In the genomic region with DNA sequence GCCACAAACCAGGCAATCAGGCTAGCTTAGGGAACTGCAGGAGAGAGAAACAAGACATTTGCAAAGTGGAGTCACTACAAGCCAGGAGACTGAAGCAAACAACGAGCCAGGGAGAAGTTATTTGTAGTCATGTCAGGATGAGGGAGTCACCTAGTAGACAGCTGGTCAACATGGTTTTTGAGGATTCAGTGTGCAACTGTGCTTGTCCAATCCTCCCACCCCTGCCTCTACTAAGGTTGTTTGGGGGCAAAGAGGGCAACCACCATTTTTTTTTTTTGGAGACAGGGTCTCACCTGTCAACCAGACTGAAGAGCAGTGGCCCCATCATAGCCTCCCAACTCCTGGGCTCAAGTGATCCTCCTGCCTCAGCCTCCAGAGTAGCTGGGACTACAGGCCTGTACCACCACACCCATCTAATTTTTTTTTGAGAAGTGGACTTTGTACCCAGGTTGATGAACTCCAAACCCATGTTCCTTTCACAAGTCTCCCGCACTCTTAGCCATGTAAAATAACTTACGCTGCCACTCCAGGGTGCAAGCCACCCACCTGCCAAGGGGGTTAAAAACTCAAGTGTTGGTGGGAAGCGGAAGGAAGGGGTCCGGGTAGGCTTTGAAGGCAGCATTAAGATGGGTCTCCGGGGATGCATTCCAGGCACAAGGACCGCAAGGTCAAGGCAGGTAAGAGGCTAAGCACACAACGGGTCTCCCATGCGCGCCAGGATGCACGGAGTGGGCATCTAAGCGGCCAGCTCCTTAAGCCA, we compare ENCODE assay signal across 10 cellular contexts. TPM values are rescaled to one million over a fixed set of nuclear protein-coding genes. Genes with fewer than 3 reads are reported as not detected.
DNase-seq lines count a peak whose midpoint lies in the region; ATAC-seq, FAIRE-seq and TF ChIP-seq lines count a peak whose summit lies in the region.
"Had no signal": no experiment of that assay in that cellular context is flagged by ENCODE, and none has a peak within 500 bp of the region (broad histone marks: within the 10 kb centered on the region; RNA-seq: fewer than 3 reads in every experiment).

No MANE protein-coding gene starts in this region.

- H3K9me3 ChIP-seq in adipocyte (ENCODE audit: control insufficient read depth, low read length) (no peaks in the 10 kb centered on the region), HepG2 (ENCODE audit: low read length) (no peaks in the 10 kb centered on the region), testis (no peaks in the 10 kb centered on the region)

- H3K9ac ChIP-seq in adipocyte (ENCODE audit: low read length) (peak overlapping the region; percentile 99), HepG2 (ENCODE audit: insufficient read depth, low read depth, low read length) (peak overlapping the region; percentile 96)

- TF ChIP-seq POLR2A in HepG2 (IDR thresholded peaks at IDR 0.05; ENCODE audit: insufficient read depth in 1 of 2, low read depth in 2 of 2, low read length in 2 of 2) (0 out of 4 replicates have a peak, but pooled peaks of 1 of the 2 experiments have one; percentile 32), testis (IDR thresholded peaks at IDR 0.05) (no peak)

- H3K4me3 Mint-ChIP-seq in activated CD4-positive, alpha-beta T cell treated with anti-CD3 and anti-CD28 coated beads, Interleukin-2, amount 10 ng/mL, durations not matched to agents 7 days and 5 days, result peak overlapping the region; percentile 89

- in situ Hi-C loops in HepG2 (cut with HindIII; ENCODE audit: extremely low pct_ligation_motif_present, low pct_unique_long_range_greater_than_20kb), result no loop called here

- H3K36me3 Mint-ChIP-seq in activated CD4-positive, alpha-beta T cell treated with anti-CD3 and anti-CD28 coated beads, Interleukin-2, amount 10 ng/mL, durations not matched to agents 7 days and 5 days (ENCODE audit: low read depth), result peaks cover 38% of the 10 kb centered on the region

- H3K9me3 Mint-ChIP-seq in activated CD4-positive, alpha-beta T cell treated with anti-CD3 and anti-CD28 coated beads, Interleukin-2, amount 10 ng/mL, durations not matched to agents 7 days and 5 days, result no peaks in the 10 kb centered on the region

- peak overlapping the region; percentile 97 for H3K27ac Mint-ChIP-seq in activated CD4-positive, alpha-beta T cell treated with anti-CD3 and anti-CD28 coated beads, Interleukin-2, amount 10 ng/mL, durations not matched to agents 7 days and 5 days

- H3K27ac ChIP-seq in HepG2 (ENCODE audit: extremely low read length, insufficient read depth, low read length), result peak overlapping the region; percentile 95
- H3K27ac ChIP-seq in testis, result no peak overlapping the region

- peak overlapping the region; percentile 94 for H3K4me3 ChIP-seq in adipocyte (ENCODE audit: low read length)
- H3K4me3 ChIP-seq in HepG2 (replicated peaks in 1 of 3; ENCODE audit: insufficient read depth in 1 of 3, low read depth in 2 of 3, low read length in 3 of 3), result peak overlapping the region; percentile 89 to 97 (median 91)
- H3K4me3 ChIP-seq in testis, result peak overlapping the region; percentile 78 to 89

- H2AFZ ChIP-seq in HepG2 (ENCODE audit: low read length), result no peak overlapping the region

- peaks cover 29% of the 10 kb centered on the region for H3K79me2 ChIP-seq in HepG2 (ENCODE audit: insufficient read depth, low read length)

- peak overlapping the region; percentile 98 for H3K4me2 ChIP-seq in HepG2 (ENCODE audit: low read depth, low read length)

- intact Hi-C loops in HepG2 (cut with micrococcal nuclease; ENCODE audit: unreplicated experiment), result loop anchor here (10.0 kb wide), 1 partner anchor 284 kb away; a partner anchor contains a TSS
- intact Hi-C loops in testis (cut with DNase I; ENCODE audit: low total_unique reads), result loop anchor here (10.0 kb wide), 1 partner anchor 384 kb away; a partner anchor contains a TSS

- TF ChIP-seq EP300 in HepG2 (IDR thresholded peaks at IDR 0.05; ENCODE audit: low read depth in 2 of 2, low read length in 2 of 2), result no peak
- no peak for TF ChIP-seq EP300 in HepG2 (CRISPR knock-in tag; IDR thresholded peaks at IDR 0.05; ENCODE audit: borderline replicate concordance)

- no peak for ATAC-seq in HepG2
- ATAC-seq in GM18498 (IDR thresholded peaks at IDR 0.05; ENCODE audit: unreplicated experiment), result no peak

- POLR2A ChIA-PET in activated CD4-positive, alpha-beta T cell treated with anti-CD3 and anti-CD28 coated beads, Interleukin-2, amount 10 ng/mL, durations not matched to agents 7 days and 5 days (lab: Charles Lee), result interaction anchor here (0.6 to 1.0 kb wide), 4 partner anchors 10 to 266 kb away, joined by 3 to 4 read pairs (median 3); no protein-coding TSS in a partner anchor
- POLR2A ChIA-PET in HepG2 (lab: Yijun Ruan, JAX), result interaction anchor here (0.6 to 4.1 kb wide), 12 partner anchors 9 to 196 kb away, joined by 3 to 26 read pairs (median 4); a partner anchor contains a TSS

- no peak for FAIRE-seq in HepG2 (lab: Jason Lieb, UNC)

- H3K4me1 Mint-ChIP-seq in activated CD4-positive, alpha-beta T cell treated with anti-CD3 and anti-CD28 coated beads, Interleukin-2, amount 10 ng/mL, durations not matched to agents 7 days and 5 days, result peaks cover 33% of the 10 kb centered on the region

- H3K27me3 ChIP-seq in adipocyte (replicated peaks; ENCODE audit: control insufficient read depth, insufficient read depth, low read length) (no peaks in the 10 kb centered on the region), HepG2 (ENCODE audit: control insufficient read depth in 1 of 2, insufficient read depth in 2 of 2, low read length in 2 of 2) (no peaks in the 10 kb centered on the region; a peak in 1 of 5 replicates), testis (no peaks in the 10 kb centered on the region)

- 0% methylated on average over 6 of the region's 12 CpGs for WGBS in HepG2 (ENCODE audit: low lambda C conversion rate)
- WGBS in testis, 2 donors, result 12 to 15% methylated on average over 10 to 12 of the region's 12 CpGs

- no peak for TF ChIP-seq CTCF in HepG2 (CRISPR knock-in tag; IDR thresholded peaks at IDR 0.05)
- no peak for TF ChIP-seq CTCF in testis (IDR thresholded peaks at IDR 0.05)

- TF ChIP-seq RAD21 in HepG2 (CRISPR knock-in tag; IDR thresholded peaks at IDR 0.05), result no peak

- H3K4me1 ChIP-seq in adipocyte (ENCODE audit: control insufficient read depth, insufficient read depth, low read length) (peaks cover 30% of the 10 kb centered on the region), HepG2 (ENCODE audit: insufficient read depth, low read length) (peaks cover 42% of the 10 kb centered on the region), testis (peaks cover 14% of the 10 kb centered on the region)

- peaks cover 43% of the 10 kb centered on the region for H4K20me1 ChIP-seq in HepG2 (ENCODE audit: insufficient read depth, low read length)

- CTCF ChIA-PET in activated CD4-positive, alpha-beta T cell treated with anti-CD3 and anti-CD28 coated beads, Interleukin-2, amount 10 ng/mL, durations not matched to agents 7 days and 5 days (lab: Charles Lee), result interaction anchor here (0.8 to 3.4 kb wide), 4 partner anchors 9 to 270 kb away, joined by 3 to 33 read pairs (median 6); a partner anchor contains a TSS
- CTCF ChIA-PET in HepG2 (lab: Yijun Ruan, JAX; ENCODE audit: low intra/inter-chr PET ratio, low total read pairs), result no interaction called here

- BruUV-seq in HepG2 (replicated peaks; lab: Mats Ljungman, UMichigan), result no TSS peak

- peaks cover 46% of the 10 kb centered on the region for H3K36me3 ChIP-seq in adipocyte (ENCODE audit: control insufficient read depth, insufficient read depth, low read length, severe bottlenecking)
- peaks cover 17 to 37% of the 10 kb centered on the region in 2 experiments for H3K36me3 ChIP-seq in HepG2 (replicated peaks in 1 of 2; ENCODE audit: control insufficient read depth in 1 of 2, insufficient read depth in 2 of 2, low read length in 2 of 2)
- no peaks in the 10 kb centered on the region for H3K36me3 ChIP-seq in testis (ENCODE audit: low read depth, missing control alignments)

- DNase-seq in activated CD4-positive, alpha-beta T cell treated with anti-CD3 and anti-CD28 coated beads, Interleukin-2, amount 10 ng/mL, durations not matched to agents 7 days and 5 days, result no peak
- DNase-seq in activated CD4-positive, alpha-beta T cell treated with anti-CD3 and anti-CD28 coated beads, Interleukin-2, amount 50 U/mL, for 1 hour, result no peak
- DNase-seq in adipocyte (ENCODE audit: low read depth) (no peak), HepG2 (ENCODE audit: low spot score) (no peak), testis (no peak), A172 (ENCODE audit: low spot score) (no peak)
- DNase-seq in activated CD4-positive, CD25-positive, alpha-beta regulatory T cell treated with anti-CD3 and anti-CD28 coated beads, Interleukin-2, amount 50 U/mL, for 72 hours, result no peak
- DNase-seq: COR-L47 had no signal

- no peaks in the 10 kb centered on the region for H3K27me3 Mint-ChIP-seq in activated CD4-positive, alpha-beta T cell treated with anti-CD3 and anti-CD28 coated beads, Interleukin-2, amount 10 ng/mL, durations not matched to agents 7 days and 5 days

RNA-seq across cellular contexts. Expression of a gene that starts 1.0 kb away (rescaled TPM):
- total RNA-seq in activated CD4-positive, alpha-beta T cell treated with anti-CD3 and anti-CD28 coated beads, Interleukin-2, amount 10 ng/mL, durations not matched to agents 7 days and 5 days, result 1,000 to 10,000 TPM; 1,403 to 1,537 TPM
- total RNA-seq in HepG2 (2016; rRNA removed; fragmentation: Illumina TruSeq; extraction: Trizol) (2,153 and 2,627 TPM in 2 replicates), testis (1,000 to 10,000 TPM in 1 of 2 donors, 100 to 1,000 TPM in 1; 902 to 1,286 TPM)
- total RNA-seq in HepG2 (2016; cell fraction: cytosol; rRNA removed; fragmentation: Illumina TruSeq; extraction: Trizol; ENCODE audit: low read depth), result 3,385 and 3,407 TPM in 2 replicates
- total RNA-seq in HepG2 (2016; cell fraction: insoluble cytoplasmic fraction; rRNA removed; fragmentation: Illumina TruSeq; extraction: Trizol), result 2,139 and 2,989 TPM in 2 replicates
- 3,807 and 4,143 TPM in 2 replicates for total RNA-seq in HepG2 (2016; cell fraction: membrane; rRNA removed; fragmentation: Illumina TruSeq; extraction: Trizol)
- 683 and 708 TPM in 2 replicates for total RNA-seq in HepG2 (2016; cell fraction: nucleus; rRNA removed; fragmentation: Illumina TruSeq; extraction: Trizol)
- polyA plus RNA-seq in HepG2 (2011; rRNA removed) (2,935 and 3,116 TPM in 2 replicates), testis (ENCODE audit: insufficient read depth, low read depth, low replicate concordance) (1,119 TPM)
- 2,953 and 3,054 TPM in 2 replicates for polyA plus RNA-seq in HepG2 (2011; cell fraction: cytosol; rRNA removed)
- polyA plus RNA-seq in HepG2 (2011; cell fraction: nucleus; rRNA removed), result 616 and 803 TPM in 2 replicates
- polyA plus RNA-seq in HepG2 (2012), result 2,083 and 2,112 TPM in 2 replicates
- polyA plus RNA-seq in HepG2 (2016; cell fraction: cytosol; fragmentation: Illumina TruSeq; extraction: Trizol; ENCODE audit: low read depth), result 3,684 and 3,704 TPM in 2 replicates
- polyA plus RNA-seq in HepG2 (2016; cell fraction: insoluble cytoplasmic fraction; fragmentation: Illumina TruSeq; extraction: Trizol; ENCODE audit: low read depth), result 2,597 and 2,813 TPM in 2 replicates
- polyA plus RNA-seq in HepG2 (2016; cell fraction: membrane; fragmentation: Illumina TruSeq; extraction: Trizol; ENCODE audit: low read depth), result 3,334 and 3,770 TPM in 2 replicates
- polyA plus RNA-seq in HepG2 (2016; cell fraction: nucleus; fragmentation: Illumina TruSeq; extraction: Trizol; ENCODE audit: insufficient read depth, low read depth), result 1,227 and 1,286 TPM in 2 replicates
- 387 and 1,363 TPM in 2 replicates for polyA minus RNA-seq in HepG2 (2011; rRNA and poly(A)+ RNA removed; ENCODE audit: low replicate concordance)
- 205 and 223 TPM in 2 replicates for polyA minus RNA-seq in HepG2 (2011; cell fraction: cytosol; rRNA and poly(A)+ RNA removed)
- 118 and 163 TPM in 2 replicates for polyA minus RNA-seq in HepG2 (2011; cell fraction: nucleus; rRNA and poly(A)+ RNA removed)
- 2,941 and 5,977 TPM in 2 replicates for total RNA-seq in A172 (2014; rRNA removed; shearing (Covaris generic))

RNA-seq across cellular contexts. Expression of a gene that starts 1.2 kb away (rescaled TPM):
- total RNA-seq in activated CD4-positive, alpha-beta T cell treated with anti-CD3 and anti-CD28 coated beads, Interleukin-2, amount 10 ng/mL, durations not matched to agents 7 days and 5 days, result 10 to 100 TPM; 44.1 to 63.3 TPM
- total RNA-seq in HepG2 (2016; rRNA removed; fragmentation: Illumina TruSeq; extraction: Trizol), result 33.8 and 35.4 TPM in 2 replicates
- 21.4 and 25.6 TPM in 2 replicates for total RNA-seq in HepG2 (2016; cell fraction: cytosol; rRNA removed; fragmentation: Illumina TruSeq; extraction: Trizol; ENCODE audit: low read depth)
- 32.9 and 34.8 TPM in 2 replicates for total RNA-seq in HepG2 (2016; cell fraction: insoluble cytoplasmic fraction; rRNA removed; fragmentation: Illumina TruSeq; extraction: Trizol)
- total RNA-seq in HepG2 (2016; cell fraction: membrane; rRNA removed; fragmentation: Illumina TruSeq; extraction: Trizol), result 37.4 and 43.6 TPM in 2 replicates
- 17.1 and 19.2 TPM in 2 replicates for total RNA-seq in HepG2 (2016; cell fraction: nucleus; rRNA removed; fragmentation: Illumina TruSeq; extraction: Trizol)
- 23.6 and 29.9 TPM in 2 replicates for polyA plus RNA-seq in HepG2 (2011; rRNA removed)
- 24.8 and 25.8 TPM in 2 replicates for polyA plus RNA-seq in HepG2 (2011; cell fraction: cytosol; rRNA removed)
- 14.2 and 16.9 TPM in 2 replicates for polyA plus RNA-seq in HepG2 (2011; cell fraction: nucleus; rRNA removed)
- polyA plus RNA-seq in HepG2 (2012), result 23.8 and 28.3 TPM in 2 replicates
- polyA plus RNA-seq in HepG2 (2016; cell fraction: cytosol; fragmentation: Illumina TruSeq; extraction: Trizol; ENCODE audit: low read depth), result 38.1 and 45.8 TPM in 2 replicates
- 52.1 and 52.2 TPM in 2 replicates for polyA plus RNA-seq in HepG2 (2016; cell fraction: insoluble cytoplasmic fraction; fragmentation: Illumina TruSeq; extraction: Trizol; ENCODE audit: low read depth)
- polyA plus RNA-seq in HepG2 (2016; cell fraction: membrane; fragmentation: Illumina TruSeq; extraction: Trizol; ENCODE audit: low read depth), result 48.0 and 55.5 TPM in 2 replicates
- polyA plus RNA-seq in HepG2 (2016; cell fraction: nucleus; fragmentation: Illumina TruSeq; extraction: Trizol; ENCODE audit: insufficient read depth, low read depth), result 58.5 and 61.4 TPM in 2 replicates
- 9.0 and 35.1 TPM in 2 replicates for polyA minus RNA-seq in HepG2 (2011; rRNA and poly(A)+ RNA removed; ENCODE audit: low replicate concordance)
- 8.1 and 9.9 TPM in 2 replicates for polyA minus RNA-seq in HepG2 (2011; cell fraction: cytosol; rRNA and poly(A)+ RNA removed)
- 10.1 and 10.8 TPM in 2 replicates for polyA minus RNA-seq in HepG2 (2011; cell fraction: nucleus; rRNA and poly(A)+ RNA removed)
- 10 to 100 TPM; 64.7 to 75.4 TPM for total RNA-seq in testis
- polyA plus RNA-seq in testis (ENCODE audit: insufficient read depth, low read depth, low replicate concordance), result 111 TPM
- total RNA-seq in A172 (2014; rRNA removed; shearing (Covaris generic)), result 61.5 and 62.1 TPM in 2 replicates

RNA-seq across cellular contexts. Expression of a gene that starts 7.5 kb away (rescaled TPM):
- total RNA-seq in activated CD4-positive, alpha-beta T cell treated with anti-CD3 and anti-CD28 coated beads, Interleukin-2, amount 10 ng/mL, durations not matched to agents 7 days and 5 days, result not detected
- total RNA-seq in HepG2 (2016; rRNA removed; fragmentation: Illumina TruSeq; extraction: Trizol), result not detected in 2 replicates
- not detected in 2 replicates for total RNA-seq in HepG2 (2016; cell fraction: cytosol; rRNA removed; fragmentation: Illumina TruSeq; extraction: Trizol; ENCODE audit: low read depth)
- total RNA-seq in HepG2 (2016; cell fraction: insoluble cytoplasmic fraction; rRNA removed; fragmentation: Illumina TruSeq; extraction: Trizol), result not detected in 2 replicates
- total RNA-seq in HepG2 (2016; cell fraction: membrane; rRNA removed; fragmentation: Illumina TruSeq; extraction: Trizol), result not detected in 2 replicates
- not detected in 2 replicates for total RNA-seq in HepG2 (2016; cell fraction: nucleus; rRNA removed; fragmentation: Illumina TruSeq; extraction: Trizol)
- not detected in 2 replicates for polyA plus RNA-seq in HepG2 (2011; rRNA removed)
- not detected in 2 replicates for polyA plus RNA-seq in HepG2 (2011; cell fraction: cytosol; rRNA removed)
- polyA plus RNA-seq in HepG2 (2011; cell fraction: nucleus; rRNA removed), result not detected in 2 replicates
- polyA plus RNA-seq in HepG2 (2012), result 0.11 TPM in 1 of 2 replicates, not detected in the other
- not detected in 2 replicates for polyA plus RNA-seq in HepG2 (2016; cell fraction: cytosol; fragmentation: Illumina TruSeq; extraction: Trizol; ENCODE audit: low read depth)
- polyA plus RNA-seq in HepG2 (2016; cell fraction: insoluble cytoplasmic fraction; fragmentation: Illumina TruSeq; extraction: Trizol; ENCODE audit: low read depth), result not detected in 2 replicates
- polyA plus RNA-seq in HepG2 (2016; cell fraction: membrane; fragmentation: Illumina TruSeq; extraction: Trizol; ENCODE audit: low read depth), result not detected in 2 replicates
- polyA plus RNA-seq in HepG2 (2016; cell fraction: nucleus; fragmentation: Illumina TruSeq; extraction: Trizol; ENCODE audit: insufficient read depth, low read depth), result not detected in 2 replicates
- not detected in 2 replicates for polyA minus RNA-seq in HepG2 (2011; rRNA and poly(A)+ RNA removed; ENCODE audit: low replicate concordance)
- polyA minus RNA-seq in HepG2 (2011; cell fraction: cytosol; rRNA and poly(A)+ RNA removed), result not detected in 2 replicates
- not detected in 2 replicates for polyA minus RNA-seq in HepG2 (2011; cell fraction: nucleus; rRNA and poly(A)+ RNA removed)
- total RNA-seq in testis, result 1 to 10 TPM; 3.2 to 7.6 TPM
- 11.8 TPM for polyA plus RNA-seq in testis (ENCODE audit: insufficient read depth, low read depth, low replicate concordance)
- not detected in 2 replicates for total RNA-seq in A172 (2014; rRNA removed; shearing (Covaris generic))
- total RNA-seq: dermis microvascular lymphatic vessel endothelial cell had no signal
